ENCODE assay signal across 25 cellular contexts in the genomic region with DNA sequence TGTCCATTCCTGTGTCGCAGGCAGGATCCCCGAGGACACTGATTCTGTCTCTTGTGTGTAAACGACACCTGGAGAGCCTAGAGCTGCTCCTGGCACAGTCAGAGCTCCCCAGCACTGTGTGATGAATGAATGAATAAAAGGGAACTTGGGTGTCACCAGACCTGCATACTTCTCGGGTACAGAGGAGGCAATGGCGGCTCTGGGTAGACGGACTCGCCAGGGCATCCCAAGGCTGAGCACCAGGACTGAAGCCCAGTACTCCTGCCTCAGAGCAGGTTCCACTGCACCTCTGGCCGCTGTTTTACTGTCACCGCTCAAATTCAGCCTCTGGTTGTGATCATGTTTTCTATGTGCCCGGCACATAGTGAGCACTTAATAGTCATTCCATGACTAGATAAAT.
"Had no signal": no experiment of that assay in that cellular context is flagged by ENCODE, and none has a peak within 500 bp of the region (broad histone marks: within the 10 kb centered on the region; RNA-seq: fewer than 3 reads in every experiment).

No MANE protein-coding gene starts in this region.

- ATAC-seq: activated CD4-positive, alpha-beta T cell treated with anti-CD3 and anti-CD28 coated beads for 36 hours; activated CD8-positive, alpha-beta memory T cell treated with anti-CD3 and anti-CD28 coated beads, Interleukin-2, amount 10 ng/mL, durations not matched to agents 7 days and 5 days; activated CD8-positive, alpha-beta T cell treated with anti-CD3 and anti-CD28 coated beads, Interleukin-2, amount 10 ng/mL, durations not matched to agents 7 days and 5 days; gastroesophageal sphincter had no signal

- H3K4me1 ChIP-seq: esophagus squamous epithelium, gastroesophageal sphincter had no signal

- H3K27ac Mint-ChIP-seq: activated CD4-positive, alpha-beta memory T cell treated with anti-CD3 and anti-CD28 coated beads for 36 hours; activated CD4-positive, alpha-beta T cell treated with anti-CD3 and anti-CD28 coated beads for 36 hours; activated CD4-positive, alpha-beta T cell treated with anti-CD3 and anti-CD28 coated beads, Interleukin-2, amount 10 ng/mL, durations not matched to agents 24 days and 14 days; activated CD8-positive, alpha-beta memory T cell treated with anti-CD3 and anti-CD28 coated beads, Interleukin-2, amount 10 ng/mL, durations not matched to agents 7 days and 5 days; activated CD8-positive, alpha-beta T cell treated with anti-CD3 and anti-CD28 coated beads, Interleukin-2, amount 10 ng/mL, durations not matched to agents 7 days and 5 days; activated naive CD4-positive, alpha-beta T cell treated with anti-CD3 and anti-CD28 coated beads, Interleukin-2, amount 10 ng/mL, durations not matched to agents 7 days and 5 days; activated naive CD8-positive, alpha-beta T cell; activated T-helper 1 cell treated with anti-CD3 and anti-CD28 coated beads, Interleukin-12 subunit alpha, Interleukin-12 subunit beta, Interleukin-2, Interleukin-4 antibody, amounts not matched to agents 30 ng/mL and 10 ng/mL and 1 ng/mL, durations not matched to agents 14 hours and 24 hours and 36 hours had no signal

- H3K4me3 ChIP-seq: esophagus squamous epithelium, gastroesophageal sphincter had no signal

- H3K36me3 ChIP-seq: brain microvascular endothelial cell, esophagus squamous epithelium, gastroesophageal sphincter had no signal

- H3K27me3 Mint-ChIP-seq: activated CD4-positive, alpha-beta T cell treated with anti-CD3 and anti-CD28 coated beads, Interleukin-2, amount 10 ng/mL, durations not matched to agents 24 days and 14 days; activated CD8-positive, alpha-beta memory T cell treated with anti-CD3 and anti-CD28 coated beads, Interleukin-2, amount 10 ng/mL, durations not matched to agents 7 days and 5 days; activated naive CD4-positive, alpha-beta T cell treated with anti-CD3 and anti-CD28 coated beads, Interleukin-2, amount 10 ng/mL, durations not matched to agents 7 days and 5 days had no signal

- H3K27me3 ChIP-seq: brain microvascular endothelial cell, esophagus squamous epithelium had no signal

- H3K4me1 Mint-ChIP-seq: activated CD4-positive, alpha-beta T cell treated with anti-CD3 and anti-CD28 coated beads for 36 hours; activated CD4-positive, alpha-beta T cell treated with anti-CD3 and anti-CD28 coated beads, Interleukin-2, amount 10 ng/mL, durations not matched to agents 24 days and 14 days; activated CD8-positive, alpha-beta memory T cell treated with anti-CD3 and anti-CD28 coated beads, Interleukin-2, amount 10 ng/mL, durations not matched to agents 7 days and 5 days; activated naive CD4-positive, alpha-beta T cell treated with anti-CD3 and anti-CD28 coated beads, Interleukin-2, amount 10 ng/mL, durations not matched to agents 7 days and 5 days had no signal

- H3K4me3 Mint-ChIP-seq: activated CD4-positive, alpha-beta memory T cell treated with anti-CD3 and anti-CD28 coated beads for 36 hours; activated CD4-positive, alpha-beta T cell treated with anti-CD3 and anti-CD28 coated beads for 36 hours; activated CD4-positive, alpha-beta T cell treated with anti-CD3 and anti-CD28 coated beads, Interleukin-2, amount 10 ng/mL, durations not matched to agents 24 days and 14 days; activated CD8-positive, alpha-beta memory T cell treated with anti-CD3 and anti-CD28 coated beads, Interleukin-2, amount 10 ng/mL, durations not matched to agents 7 days and 5 days; activated CD8-positive, alpha-beta T cell treated with anti-CD3 and anti-CD28 coated beads, Interleukin-2, amount 10 ng/mL, durations not matched to agents 7 days and 5 days; activated naive CD4-positive, alpha-beta T cell treated with anti-CD3 and anti-CD28 coated beads, Interleukin-2, amount 10 ng/mL, durations not matched to agents 7 days and 5 days; activated naive CD8-positive, alpha-beta T cell; activated T-helper 1 cell treated with anti-CD3 and anti-CD28 coated beads, Interleukin-12 subunit alpha, Interleukin-12 subunit beta, Interleukin-2, Interleukin-4 antibody, amounts not matched to agents 30 ng/mL and 10 ng/mL and 1 ng/mL, durations not matched to agents 14 hours and 24 hours and 36 hours had no signal

- H3K27ac ChIP-seq: brain microvascular endothelial cell, epithelial cell of prostate, esophagus squamous epithelium, gastroesophageal sphincter had no signal

- H3K36me3 Mint-ChIP-seq: activated CD8-positive, alpha-beta memory T cell treated with anti-CD3 and anti-CD28 coated beads, Interleukin-2, amount 10 ng/mL, durations not matched to agents 7 days and 5 days; activated naive CD4-positive, alpha-beta T cell treated with anti-CD3 and anti-CD28 coated beads, Interleukin-2, amount 10 ng/mL, durations not matched to agents 7 days and 5 days had no signal

- DNase-seq: activated CD4-positive, alpha-beta memory T cell treated with anti-CD3 and anti-CD28 coated beads for 36 hours; activated CD4-positive, alpha-beta T cell treated with anti-CD3 and anti-CD28 coated beads for 36 hours; activated CD4-positive, alpha-beta T cell treated with anti-CD3 and anti-CD28 coated beads, Interleukin-2, amount 10 ng/mL, durations not matched to agents 24 days and 14 days; activated CD4-positive, CD25-positive, alpha-beta regulatory T cell; activated CD4-positive, CD25-positive, alpha-beta regulatory T cell treated with anti-CD3 and anti-CD28 coated beads, Interleukin-2, amount 50 U/mL, for 72 hours; activated CD8-positive, alpha-beta memory T cell treated with anti-CD3 and anti-CD28 coated beads, Interleukin-2, amount 10 ng/mL, durations not matched to agents 7 days and 5 days; activated CD8-positive, alpha-beta memory T cell treated with anti-CD3 and anti-CD28 coated beads, Interleukin-2, amount 50 U/mL, for 4 hours; activated CD8-positive, alpha-beta T cell treated with anti-CD3 and anti-CD28 coated beads, Interleukin-2, amount 10 ng/mL, durations not matched to agents 7 days and 5 days; activated gamma-delta T cell; activated naive CD4-positive, alpha-beta T cell; activated naive CD4-positive, alpha-beta T cell treated with anti-CD3 and anti-CD28 coated beads, Interleukin-2, amount 10 ng/mL, durations not matched to agents 7 days and 5 days; activated T-cell treated with anti-CD3 and anti-CD28 coated beads, Interleukin-2, amount 50 U/mL, for 1 hour; activated T-cell treated with anti-CD3 and anti-CD28 coated beads, Interleukin-2, amount 50 U/mL, for 48 hours; amniotic stem cell; anterior cingulate cortex; brain microvascular endothelial cell; caudate nucleus; effector CD8-positive, alpha-beta T cell; esophagus squamous epithelium; foreskin melanocyte; T-helper 2 cell had no signal
